Comparison of ENCODE assay signal across 32 cellular contexts in the genomic region with DNA sequence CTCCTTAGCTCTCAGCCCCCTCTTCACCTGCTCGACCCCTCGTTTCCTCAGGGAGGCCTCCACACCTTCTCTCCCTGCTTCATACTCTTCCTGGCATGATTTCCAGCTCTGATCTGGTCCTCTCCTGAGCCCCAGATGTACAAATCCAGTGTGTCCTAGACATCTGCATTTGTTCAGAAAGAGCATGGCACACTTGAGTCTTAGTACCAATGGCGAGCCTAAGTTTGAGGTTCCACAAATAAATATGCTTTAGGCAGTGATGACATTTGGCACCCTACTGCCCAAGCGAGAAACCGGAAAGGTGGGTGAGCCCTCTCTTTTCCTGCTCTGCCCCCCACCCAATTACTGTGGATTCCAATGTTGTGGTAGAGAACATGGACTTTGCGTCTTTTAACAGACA. TPM values are rescaled to one million over a fixed set of nuclear protein-coding genes. Genes with fewer than 3 reads are reported as not detected.
DNase-seq lines count a peak whose midpoint lies in the region; ATAC-seq, FAIRE-seq and TF ChIP-seq lines count a peak whose summit lies in the region.
"Had no signal": no experiment of that assay in that cellular context is flagged by ENCODE, and none has a peak within 500 bp of the region (broad histone marks: within the 10 kb centered on the region; RNA-seq: fewer than 3 reads in every experiment).

No MANE protein-coding gene starts in this region.

- no peak for DNase-seq in activated CD4-positive, alpha-beta T cell treated with anti-CD3 and anti-CD28 coated beads for 36 hours
- no peak for DNase-seq in activated CD4-positive, alpha-beta T cell treated with anti-CD3 and anti-CD28 coated beads, Interleukin-2, amount 50 U/mL, for 1 hour
- DNase-seq in natural killer cell (no peak), kidney (no peak), GM19240 (ENCODE audit: insufficient read length, low spot score) (no peak)
- DNase-seq in natural killer cell treated with Interleukin-12 subunit alpha and Interleukin-12 subunit beta and Interleukin-15 and Interleukin-18, amount 100 ng/mL, for 72 hours (ENCODE audit: low spot score): no peak
- DNase-seq in stimulated activated naive B cell treated with anti-CD40 and anti-IgM and Interleukin-4, amounts not matched to agents 10 μg/mL and 1 μg/mL and 100 μg/mL, for 72 hours: no peak
- DNase-seq: 8988T; activated CD4-positive, alpha-beta memory T cell treated with anti-CD3 and anti-CD28 coated beads, Interleukin-2, amount 10 ng/mL, durations not matched to agents 7 days and 5 days; activated gamma-delta T cell; activated T-cell treated with anti-CD3 and anti-CD28 coated beads for 4 hours; DMS 273 treated with DMSO at 0.1 percent for 48 hours; gastrocnemius medialis; H7; KBM-7; MG63; NCI-H1105 treated with DMSO at 0.1 percent for 48 hours; NCI-H1930; NCI-H2171 treated with DMSO at 0.1 percent for 48 hours; NCI-H510A; pancreas; retina; stimulated activated naive CD4-positive, alpha-beta T cell treated with Interleukin-2 at 50 U/mL for 16 hours; T-helper 1 cell had no signal

- no peak overlapping the region for H3K9ac ChIP-seq in kidney (ENCODE audit: low read length in 2 of 2)
- H3K9ac ChIP-seq: neural progenitor cell had no signal

- TF ChIP-seq CTCF in natural killer cell (IDR thresholded peaks at IDR 0.05) (no peak), kidney (IDR thresholded peaks at IDR 0.05; ENCODE audit: borderline replicate concordance, extremely low read depth, insufficient read depth) (no peak)

- no peak for ATAC-seq in activated CD4-positive, alpha-beta T cell treated with anti-CD3 and anti-CD28 coated beads for 36 hours
- ATAC-seq in natural killer cell (no peak), HG03521 (IDR thresholded peaks at IDR 0.05; ENCODE audit: unreplicated experiment) (no peak)
- no peak for ATAC-seq in natural killer cell treated with Interleukin-12 subunit alpha and Interleukin-12 subunit beta and Interleukin-15 and Interleukin-18, amount 100 ng/mL, for 72 hours
- no peak for ATAC-seq in stimulated activated naive B cell treated with anti-CD40 and anti-IgM and Interleukin-4, amounts not matched to agents 10 μg/mL and 1 μg/mL and 100 μg/mL, for 72 hours (replicated peaks)
- ATAC-seq: gastrocnemius medialis, pancreas had no signal

- no peaks in the 10 kb centered on the region for H3K9me3 Mint-ChIP-seq in activated CD4-positive, alpha-beta T cell treated with anti-CD3 and anti-CD28 coated beads for 36 hours (ENCODE audit: low read depth)
- H3K9me3 Mint-ChIP-seq in natural killer cell: no peaks in the 10 kb centered on the region
- no peaks in the 10 kb centered on the region for H3K9me3 Mint-ChIP-seq in natural killer cell treated with Interleukin-12 subunit alpha and Interleukin-12 subunit beta and Interleukin-15 and Interleukin-18, amount 100 ng/mL, for 72 hours
- no peaks in the 10 kb centered on the region for H3K9me3 Mint-ChIP-seq in stimulated activated naive B cell treated with anti-CD40 and anti-IgM and Interleukin-4, amounts not matched to agents 10 μg/mL and 1 μg/mL and 100 μg/mL, for 72 hours
- H3K9me3 Mint-ChIP-seq: activated CD4-positive, alpha-beta memory T cell treated with anti-CD3 and anti-CD28 coated beads, Interleukin-2, amount 10 ng/mL, durations not matched to agents 7 days and 5 days; brain; neural progenitor cell had no signal

- H3K27ac ChIP-seq in kidney (ENCODE audit: low read depth in 2 of 2, low read length in 2 of 2): peak overlapping the region; percentile 38 to 54
- H3K27ac ChIP-seq: gastrocnemius medialis, neural progenitor cell, skin epidermis, suprapubic skin had no signal

- peaks cover 7 to 18% of the 10 kb centered on the region in 2 donors for H3K4me1 ChIP-seq in kidney (ENCODE audit: control insufficient read depth in 1 of 2, insufficient read depth in 1 of 2, low read depth in 1 of 2, low read length in 2 of 2)
- H3K4me1 ChIP-seq: gastrocnemius medialis, neural progenitor cell had no signal

- POLR2A ChIA-PET in activated CD4-positive, alpha-beta T cell treated with anti-CD3 and anti-CD28 coated beads for 36 hours (lab: Charles Lee): no interaction called here

- no peaks in the 10 kb centered on the region for H3K27me3 Mint-ChIP-seq in activated CD4-positive, alpha-beta T cell treated with anti-CD3 and anti-CD28 coated beads for 36 hours
- H3K27me3 Mint-ChIP-seq in natural killer cell (ENCODE audit: low read depth in 2 of 2): no peaks in the 10 kb centered on the region
- no peaks in the 10 kb centered on the region for H3K27me3 Mint-ChIP-seq in natural killer cell treated with Interleukin-12 subunit alpha and Interleukin-12 subunit beta and Interleukin-15 and Interleukin-18, amount 100 ng/mL, for 72 hours
- no peaks in the 10 kb centered on the region for H3K27me3 Mint-ChIP-seq in stimulated activated naive B cell treated with anti-CD40 and anti-IgM and Interleukin-4, amounts not matched to agents 10 μg/mL and 1 μg/mL and 100 μg/mL, for 72 hours
- H3K27me3 Mint-ChIP-seq: activated CD4-positive, alpha-beta memory T cell treated with anti-CD3 and anti-CD28 coated beads, Interleukin-2, amount 10 ng/mL, durations not matched to agents 7 days and 5 days had no signal

- peaks cover 45 to 54% of the 10 kb centered on the region in 2 donors for H3K36me3 ChIP-seq in kidney (ENCODE audit: control insufficient read depth in 1 of 2, insufficient read depth in 2 of 2, low read length in 2 of 2)
- H3K36me3 ChIP-seq: neural progenitor cell had no signal

- H3K36me3 Mint-ChIP-seq in activated CD4-positive, alpha-beta T cell treated with anti-CD3 and anti-CD28 coated beads for 36 hours (ENCODE audit: low read depth): peaks cover 53% of the 10 kb centered on the region
- peaks cover 9% of the 10 kb centered on the region for H3K36me3 Mint-ChIP-seq in natural killer cell
- H3K36me3 Mint-ChIP-seq in natural killer cell treated with Interleukin-12 subunit alpha and Interleukin-12 subunit beta and Interleukin-15 and Interleukin-18, amount 100 ng/mL, for 72 hours: peaks cover 19% of the 10 kb centered on the region
- H3K36me3 Mint-ChIP-seq in stimulated activated naive B cell treated with anti-CD40 and anti-IgM and Interleukin-4, amounts not matched to agents 10 μg/mL and 1 μg/mL and 100 μg/mL, for 72 hours: peaks cover 34 to 54% of the 10 kb centered on the region in 2 donors

- peaks cover 16% of the 10 kb centered on the region for H3K4me1 Mint-ChIP-seq in activated CD4-positive, alpha-beta T cell treated with anti-CD3 and anti-CD28 coated beads for 36 hours
- peaks cover 9 to 20% of the 10 kb centered on the region in 2 donors for H3K4me1 Mint-ChIP-seq in natural killer cell
- peaks cover 9 to 11% of the 10 kb centered on the region in 2 donors for H3K4me1 Mint-ChIP-seq in natural killer cell treated with Interleukin-12 subunit alpha and Interleukin-12 subunit beta and Interleukin-15 and Interleukin-18, amount 100 ng/mL, for 72 hours (ENCODE audit: low read depth in 2 of 2)
- H3K4me1 Mint-ChIP-seq in stimulated activated naive B cell treated with anti-CD40 and anti-IgM and Interleukin-4, amounts not matched to agents 10 μg/mL and 1 μg/mL and 100 μg/mL, for 72 hours: peaks cover 5 to 6% of the 10 kb centered on the region in 2 donors
- H3K4me1 Mint-ChIP-seq: brain, neural progenitor cell had no signal

- FAIRE-seq in kidney (lab: Jason Lieb, UNC): no peak
- FAIRE-seq: endothelial cell of umbilical vein, GM18507, pancreas had no signal

- H3K4me3 ChIP-seq in kidney (ENCODE audit: low read length in 2 of 2): no peak overlapping the region
- H3K4me3 ChIP-seq: gastrocnemius medialis, lung, MG63, neural progenitor cell, pancreas, skin epidermis, suprapubic skin had no signal

- H3K9me3 ChIP-seq in kidney (ENCODE audit: control insufficient read depth in 1 of 2, low read length in 2 of 2): no peaks in the 10 kb centered on the region
- H3K9me3 ChIP-seq: gastrocnemius medialis, MG63, pancreas, suprapubic skin had no signal

- H3K4me3 Mint-ChIP-seq in activated CD4-positive, alpha-beta T cell treated with anti-CD3 and anti-CD28 coated beads for 36 hours: no peak overlapping the region
- no peak overlapping the region for H3K4me3 Mint-ChIP-seq in natural killer cell
- no peak overlapping the region for H3K4me3 Mint-ChIP-seq in natural killer cell treated with Interleukin-12 subunit alpha and Interleukin-12 subunit beta and Interleukin-15 and Interleukin-18, amount 100 ng/mL, for 72 hours
- no peak overlapping the region for H3K4me3 Mint-ChIP-seq in stimulated activated naive B cell treated with anti-CD40 and anti-IgM and Interleukin-4, amounts not matched to agents 10 μg/mL and 1 μg/mL and 100 μg/mL, for 72 hours
- H3K4me3 Mint-ChIP-seq: activated CD4-positive, alpha-beta memory T cell treated with anti-CD3 and anti-CD28 coated beads, Interleukin-2, amount 10 ng/mL, durations not matched to agents 7 days and 5 days; brain; neural progenitor cell had no signal

- CTCF ChIA-PET in activated CD4-positive, alpha-beta T cell treated with anti-CD3 and anti-CD28 coated beads for 36 hours (lab: Charles Lee): interaction anchor here (1.1 kb wide), 1 partner anchor 97 kb away, joined by 3 read pairs; no protein-coding TSS in a partner anchor

- H3K27ac Mint-ChIP-seq in activated CD4-positive, alpha-beta T cell treated with anti-CD3 and anti-CD28 coated beads for 36 hours: peak overlapping the region; percentile 12
- peak overlapping the region; percentile 14 to 51 for H3K27ac Mint-ChIP-seq in natural killer cell
- H3K27ac Mint-ChIP-seq in natural killer cell treated with Interleukin-12 subunit alpha and Interleukin-12 subunit beta and Interleukin-15 and Interleukin-18, amount 100 ng/mL, for 72 hours: peak overlapping the region in 1 of 2 donors; percentile 13
- H3K27ac Mint-ChIP-seq in stimulated activated naive B cell treated with anti-CD40 and anti-IgM and Interleukin-4, amounts not matched to agents 10 μg/mL and 1 μg/mL and 100 μg/mL, for 72 hours: no peak overlapping the region
- H3K27ac Mint-ChIP-seq: activated CD4-positive, alpha-beta memory T cell treated with anti-CD3 and anti-CD28 coated beads, Interleukin-2, amount 10 ng/mL, durations not matched to agents 7 days and 5 days; neural progenitor cell had no signal

- intact Hi-C loops in activated CD4-positive, alpha-beta T cell treated with anti-CD3 and anti-CD28 coated beads for 36 hours (cut with DNase I, micrococcal nuclease): no loop called here
- intact Hi-C loops in natural killer cell (cut with micrococcal nuclease): no loop called here
- intact Hi-C loops in kidney (cut with DNase I): no loop called here

RNA-seq across cellular contexts. Expression of gene ATP1A1, which starts 34.0 kb away (rescaled TPM):
- total RNA-seq in activated CD4-positive, alpha-beta T cell treated with anti-CD3 and anti-CD28 coated beads for 36 hours: 100 to 1,000 TPM; 247 to 257 TPM
- total RNA-seq in natural killer cell: 100 to 1,000 TPM; 134 to 144 (median 140) TPM
- 100 to 1,000 TPM; 208 to 285 TPM for total RNA-seq in natural killer cell treated with Interleukin-12 subunit alpha and Interleukin-12 subunit beta and Interleukin-15 and Interleukin-18, amount 100 ng/mL, for 72 hours
- 2,241 TPM for total RNA-seq in kidney
- polyA plus RNA-seq in kidney (ENCODE audit: insufficient read depth, low read depth, low replicate concordance): 1,218 TPM
